16 cellular contexts compared by ENCODE assay signal in genomic region chr2:181474227-181474626, GRCh38. TPM values are rescaled to one million over a fixed set of nuclear protein-coding genes. Genes with fewer than 3 reads are reported as not detected.
A peak's percentile ranks its signal among the peaks of the same experiment; 100 is the strongest.
DNase-seq lines count a peak whose midpoint lies in the region; ATAC-seq and TF ChIP-seq lines count a peak whose summit lies in the region.
"Had no signal": no experiment of that assay in that cellular context is flagged by ENCODE, and none has a peak within 500 bp of the region (broad histone marks: within the 10 kb centered on the region; RNA-seq: fewer than 3 reads in every experiment).

No MANE protein-coding gene starts in this region.

- no peaks in the 10 kb centered on the region for H3K9me3 Mint-ChIP-seq in CD4-positive, alpha-beta memory T cell
- no peaks in the 10 kb centered on the region for H3K9me3 Mint-ChIP-seq in activated T-helper 17 cell treated with anti-CD3 and anti-CD28 coated beads, Interleukin-2, amount 50 U/mL, for 72 hours
- H3K9me3 Mint-ChIP-seq in natural killer cell, result no peaks in the 10 kb centered on the region

- no peaks in the 10 kb centered on the region for H3K27me3 Mint-ChIP-seq in CD4-positive, alpha-beta memory T cell
- H3K27me3 Mint-ChIP-seq in activated T-helper 17 cell treated with anti-CD3 and anti-CD28 coated beads, Interleukin-2, amount 50 U/mL, for 72 hours, result no peaks in the 10 kb centered on the region
- no peaks in the 10 kb centered on the region for H3K27me3 Mint-ChIP-seq in natural killer cell (ENCODE audit: low read depth in 2 of 2)

- no peak for TF ChIP-seq CTCF in natural killer cell (IDR thresholded peaks at IDR 0.05)

- peak overlapping the region in 3 of 8 donors; percentile 3 to 86 (median 29) for H3K4me3 Mint-ChIP-seq in CD4-positive, alpha-beta memory T cell
- no peak overlapping the region for H3K4me3 Mint-ChIP-seq in activated T-helper 17 cell treated with anti-CD3 and anti-CD28 coated beads, Interleukin-2, amount 50 U/mL, for 72 hours
- peak overlapping the region; percentile 25 for H3K4me3 Mint-ChIP-seq in natural killer cell

- H3K4me1 Mint-ChIP-seq in CD4-positive, alpha-beta memory T cell, result peaks cover 49 to 78% (median 63%) of the 10 kb centered on the region in 4 donors
- peaks cover 32% of the 10 kb centered on the region for H3K4me1 Mint-ChIP-seq in activated T-helper 17 cell treated with anti-CD3 and anti-CD28 coated beads, Interleukin-2, amount 50 U/mL, for 72 hours
- peaks cover 70 to 82% of the 10 kb centered on the region in 2 donors for H3K4me1 Mint-ChIP-seq in natural killer cell

- no peak overlapping the region for H3K4me3 ChIP-seq in CD4-positive, alpha-beta memory T cell (ENCODE audit: low read length in 2 of 2)
- H3K4me3 ChIP-seq: SJSA1 had no signal

- H3K4me1 ChIP-seq in CD4-positive, alpha-beta memory T cell (ENCODE audit: insufficient read depth, low read length), result peaks cover 60% of the 10 kb centered on the region

- H3K27me3 ChIP-seq in CD4-positive, alpha-beta memory T cell (ENCODE audit: insufficient read depth, low read length), result no peaks in the 10 kb centered on the region
- H3K27me3 ChIP-seq: SJSA1 had no signal

- H3K36me3 ChIP-seq in CD4-positive, alpha-beta memory T cell (ENCODE audit: insufficient read depth, low read length), result peaks cover 23% of the 10 kb centered on the region

- peak overlapping the region; percentile 68 for H3K27ac ChIP-seq in CD4-positive, alpha-beta memory T cell (ENCODE audit: low read depth, low read length)
- H3K27ac ChIP-seq: RWPE1, SJSA1 had no signal

- intact Hi-C loops in CD4-positive, alpha-beta memory T cell (cut with micrococcal nuclease), result no loop called here
- intact Hi-C loops in natural killer cell (cut with micrococcal nuclease), result loop anchor here (5.0 kb wide), 2 partner anchors 418 to 492 kb away; partner anchors contain the start of genes ITPRID2 and UBE2E3

- ATAC-seq in activated T-helper 17 cell treated with anti-CD3 and anti-CD28 coated beads, Interleukin-2, amount 50 U/mL, for 72 hours (replicated peaks), result no peak
- no peak for ATAC-seq in natural killer cell

- peak overlapping the region in 2 of 7 donors; percentile 13 to 90 for H3K27ac Mint-ChIP-seq in CD4-positive, alpha-beta memory T cell
- H3K27ac Mint-ChIP-seq in activated T-helper 17 cell treated with anti-CD3 and anti-CD28 coated beads, Interleukin-2, amount 50 U/mL, for 72 hours, result peak overlapping the region; percentile 44
- peak overlapping the region; percentile 60 to 84 for H3K27ac Mint-ChIP-seq in natural killer cell

- DNase-seq in CD4-positive, alpha-beta memory T cell, result no peak
- peak; percentile 22 for DNase-seq in HCEC 1CT
- DNase-seq in natural killer cell, result no peak
- DNase-seq in kidney tubule cell (ENCODE audit: low spot score), result no peak
- DNase-seq in HK-2 (ENCODE audit: unreplicated experiment), result no peak
- no peak for DNase-seq in stimulated activated CD4-positive, alpha-beta T cell treated with anti-CD3 and anti-CD28 coated beads, Interleukin-4, amount 100 ng/mL, for 24 hours
- DNase-seq: ACHN, DMS 273 treated with DMSO at 0.1 percent for 48 hours, Kasumi-1, NCI-H1417 treated with DMSO at 0.1 percent for 48 hours, NCI-H2029, NCI-H510A treated with DMSO at 0.1 percent for 48 hours, OCI-M1 had no signal

- POLR2A ChIA-PET in CD4-positive, alpha-beta memory T cell (lab: Charles Lee; ENCODE audit: partially characterized antibody), result interaction anchor here (1.1 to 2.0 kb wide), 4 partner anchors 17 to 370 kb away, joined by 3 to 6 read pairs (median 4); partner anchors contain the start of gene ITGA4

- CTCF ChIA-PET in CD4-positive, alpha-beta memory T cell (lab: Charles Lee; ENCODE audit: partially characterized antibody), result interaction anchor here (0.9 to 1.6 kb wide), 3 partner anchors 8 to 370 kb away, joined by 3 to 9 read pairs (median 4); no protein-coding TSS in a partner anchor

- peaks cover 60 to 77% of the 10 kb centered on the region in 2 donors for H3K36me3 Mint-ChIP-seq in CD4-positive, alpha-beta memory T cell
- peaks cover 96% of the 10 kb centered on the region for H3K36me3 Mint-ChIP-seq in activated T-helper 17 cell treated with anti-CD3 and anti-CD28 coated beads, Interleukin-2, amount 50 U/mL, for 72 hours (ENCODE audit: low read depth)
- H3K36me3 Mint-ChIP-seq in natural killer cell, result peaks cover 30% of the 10 kb centered on the region

- no peaks in the 10 kb centered on the region for H3K9me3 ChIP-seq in CD4-positive, alpha-beta memory T cell (ENCODE audit: control insufficient read depth in 1 of 2, low read length in 2 of 2)
- H3K9me3 ChIP-seq: SJSA1 had no signal

RNA-seq across cellular contexts. Expression of gene ITGA4, which starts 17.0 kb away (rescaled TPM):
- total RNA-seq in CD4-positive, alpha-beta memory T cell, result 100 to 1,000 TPM; 278 to 297 TPM
- polyA plus RNA-seq in CD4-positive, alpha-beta memory T cell, result 100 to 1,000 TPM; 219 to 256 TPM
- 100 to 1,000 TPM in 1 of 2 donors, 10 to 100 TPM in 1; 63.3 to 196 TPM for total RNA-seq in activated T-helper 17 cell treated with anti-CD3 and anti-CD28 coated beads, Interleukin-2, amount 50 U/mL, for 72 hours
- total RNA-seq in natural killer cell, result 100 to 1,000 TPM; 178 to 235 (median 189) TPM
